11 cellular contexts compared by ENCODE assay signal in the genomic region with DNA sequence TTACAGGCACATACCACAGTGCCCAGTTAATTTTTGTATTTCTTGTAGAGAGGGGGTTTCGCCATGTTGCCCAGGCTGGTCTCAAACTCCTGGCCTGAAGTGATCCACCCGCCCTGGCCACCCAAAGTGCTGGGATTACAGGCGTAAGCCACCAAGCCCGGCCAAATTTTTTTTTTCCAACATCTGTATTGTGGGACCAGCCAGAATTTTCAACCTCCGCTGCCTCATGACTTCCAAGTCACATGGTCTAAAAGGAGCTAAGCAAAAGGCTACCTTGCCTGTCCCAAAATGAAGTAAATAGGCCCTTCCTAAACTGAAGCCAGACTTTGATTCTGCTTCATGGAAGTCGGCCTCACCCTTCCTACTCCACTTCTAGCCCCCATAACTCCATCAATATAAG.
"Had no signal": no experiment of that assay in that cellular context is flagged by ENCODE, and none has a peak within 500 bp of the region (broad histone marks: within the 10 kb centered on the region; RNA-seq: fewer than 3 reads in every experiment).

No MANE protein-coding gene starts in this region.

- H3K27me3 ChIP-seq: cardiac muscle cell, foreskin keratinocyte, thyroid gland had no signal

- H3K4me3 ChIP-seq: cardiac muscle cell, thyroid gland had no signal

- ATAC-seq: foreskin keratinocyte, left ventricle myocardium superior had no signal

- H3K27ac Mint-ChIP-seq: progenitor cell of endocrine pancreas had no signal

- DNase-seq: activated CD4-positive, alpha-beta T cell treated with anti-CD3 and anti-CD28 coated beads for 4 hours; foreskin keratinocyte; islet precursor cell; left ventricle myocardium superior; stimulated activated CD4-positive, alpha-beta T cell treated with anti-CD3 and anti-CD28 coated beads, Interleukin-4, amount 100 ng/mL, for 1 hour; stimulated activated CD8-positive, alpha-beta memory T cell treated with anti-CD3 and anti-CD28 coated beads, Interleukin-4, amount 100 ng/mL, for 48 hours; T-helper 1 cell; thyroid gland; WERI-Rb-1 had no signal

- H3K27ac ChIP-seq: foreskin keratinocyte, thyroid gland, WERI-Rb-1 had no signal
